In the genomic region with DNA sequence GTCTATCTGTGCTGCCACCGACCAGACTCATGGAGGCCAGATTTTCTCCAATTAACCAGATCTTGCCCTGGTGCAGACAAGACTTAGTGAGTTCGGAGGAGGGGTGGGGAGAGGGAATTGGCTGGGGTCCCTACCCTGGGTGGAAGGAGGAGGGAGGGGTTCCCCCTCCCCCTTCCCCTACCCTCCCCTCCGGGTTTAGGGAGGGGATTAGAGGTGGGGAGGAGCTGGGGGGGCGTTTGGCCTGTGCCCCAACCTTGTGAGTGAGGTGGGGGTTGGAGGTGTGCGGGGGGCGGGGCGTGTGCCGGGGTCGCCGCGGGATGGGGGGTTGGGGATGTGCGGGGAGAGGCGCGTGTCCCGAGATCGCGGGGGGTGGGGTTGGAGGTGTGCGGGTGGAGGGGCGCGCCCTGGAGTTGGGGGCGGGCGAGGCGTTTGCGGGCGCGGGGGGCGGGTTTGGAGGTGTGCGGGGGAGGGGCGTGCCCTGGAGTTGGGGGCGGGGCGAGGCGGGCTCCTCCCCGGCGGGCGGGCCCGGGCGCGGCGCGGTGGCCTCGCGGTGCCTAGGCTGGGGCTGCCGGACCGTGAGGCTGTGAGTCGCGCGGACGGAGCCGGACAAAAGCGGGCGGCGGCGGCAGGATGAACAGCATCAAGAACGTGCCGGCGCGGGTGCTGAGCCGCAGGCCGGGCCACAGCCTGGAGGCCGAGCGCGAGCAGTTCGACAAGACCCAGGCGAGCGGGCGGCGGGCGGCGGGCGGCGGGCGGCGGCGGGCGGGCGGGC, we compare ENCODE assay signal across 8 cellular contexts. TPM values are rescaled to one million over a fixed set of nuclear protein-coding genes. Genes with fewer than 3 reads are reported as not detected.
DNase-seq lines count a peak whose midpoint lies in the region; ATAC-seq and TF ChIP-seq lines count a peak whose summit lies in the region.

A gene with protein sequence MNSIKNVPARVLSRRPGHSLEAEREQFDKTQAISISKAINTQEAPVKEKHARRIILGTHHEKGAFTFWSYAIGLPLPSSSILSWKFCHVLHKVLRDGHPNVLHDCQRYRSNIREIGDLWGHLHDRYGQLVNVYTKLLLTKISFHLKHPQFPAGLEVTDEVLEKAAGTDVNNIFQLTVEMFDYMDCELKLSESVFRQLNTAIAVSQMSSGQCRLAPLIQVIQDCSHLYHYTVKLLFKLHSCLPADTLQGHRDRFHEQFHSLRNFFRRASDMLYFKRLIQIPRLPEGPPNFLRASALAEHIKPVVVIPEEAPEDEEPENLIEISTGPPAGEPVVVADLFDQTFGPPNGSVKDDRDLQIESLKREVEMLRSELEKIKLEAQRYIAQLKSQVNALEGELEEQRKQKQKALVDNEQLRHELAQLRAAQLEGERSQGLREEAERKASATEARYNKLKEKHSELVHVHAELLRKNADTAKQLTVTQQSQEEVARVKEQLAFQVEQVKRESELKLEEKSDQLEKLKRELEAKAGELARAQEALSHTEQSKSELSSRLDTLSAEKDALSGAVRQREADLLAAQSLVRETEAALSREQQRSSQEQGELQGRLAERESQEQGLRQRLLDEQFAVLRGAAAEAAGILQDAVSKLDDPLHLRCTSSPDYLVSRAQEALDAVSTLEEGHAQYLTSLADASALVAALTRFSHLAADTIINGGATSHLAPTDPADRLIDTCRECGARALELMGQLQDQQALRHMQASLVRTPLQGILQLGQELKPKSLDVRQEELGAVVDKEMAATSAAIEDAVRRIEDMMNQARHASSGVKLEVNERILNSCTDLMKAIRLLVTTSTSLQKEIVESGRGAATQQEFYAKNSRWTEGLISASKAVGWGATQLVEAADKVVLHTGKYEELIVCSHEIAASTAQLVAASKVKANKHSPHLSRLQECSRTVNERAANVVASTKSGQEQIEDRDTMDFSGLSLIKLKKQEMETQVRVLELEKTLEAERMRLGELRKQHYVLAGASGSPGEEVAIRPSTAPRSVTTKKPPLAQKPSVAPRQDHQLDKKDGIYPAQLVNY (plus strand): TSS at position 537 of the 772 bp plus-strand sequence. CDS start 94 bp downstream, at position 631.

- TF ChIP-seq CTCF in RWPE1 (conservative IDR thresholded peaks at IDR 0.05; ENCODE audit: low read depth) (no peak), cardiac muscle cell (IDR thresholded peaks at IDR 0.05; ENCODE audit: low read depth, low read length) (no peak)

- WGBS in urinary bladder, result 1% methylated on average over 66 of the region's 76 CpGs

- peak within 1 kb of the TSS; percentile 70 for H3K4me3 ChIP-seq in cardiac muscle cell
- peak within 1 kb of the TSS; percentile 81 for H3K4me3 ChIP-seq in urinary bladder (ENCODE audit: low read depth, low read length)

- H3K27me3 ChIP-seq in cardiac muscle cell, result peaks cover 26% of the 10 kb centered on the region

- H3K4me1 ChIP-seq in cardiac muscle cell (ENCODE audit: low read depth), result no peaks in the 10 kb centered on the region
- no peaks in the 10 kb centered on the region for H3K4me1 ChIP-seq in urinary bladder (ENCODE audit: insufficient read depth)

- DNase-seq in Ammon's horn (ENCODE audit: low spot score), result peak; percentile 63
- DNase-seq in RWPE1 (ENCODE audit: low spot score), result no peak
- peak; percentile 65 to 71 for DNase-seq in activated naive CD4-positive, alpha-beta T cell treated with anti-CD3 and anti-CD28 coated beads, Interleukin-2, amount 50 U/mL, for 72 hours (ENCODE audit: low spot score in 2 of 2)
- peak in 1 of 2 donors; percentile 68 for DNase-seq in cardiac muscle cell (ENCODE audit: low read depth in 1 of 2, low spot score in 1 of 2)
- peak; percentile 84 for DNase-seq in posterior vena cava (ENCODE audit: low spot score)
- no peak for DNase-seq in NCI-H2029 (lab: John Stamatoyannopoulos, UW)

- intact Hi-C loops in posterior vena cava (cut with DNase I), result no loop called here

- H3K9me3 ChIP-seq in cardiac muscle cell (ENCODE audit: low read depth), result no peaks in the 10 kb centered on the region

- CTCF ChIA-PET in RWPE1 (lab: Yijun Ruan, JAX), result interaction anchor here (0.5 to 1.6 kb wide), 7 partner anchors 25 to 528 kb away, joined by 3 to 5 read pairs (median 4); no protein-coding TSS in a partner anchor

- peak; percentile 29 for ATAC-seq in GM21619 (IDR thresholded peaks at IDR 0.05; ENCODE audit: unreplicated experiment)
- peak; percentile 73 to 74 for ATAC-seq in activated naive CD4-positive, alpha-beta T cell treated with anti-CD3 and anti-CD28 coated beads, Interleukin-2, amount 50 U/mL, for 72 hours

- H3K36me3 ChIP-seq in cardiac muscle cell, result no peaks in the 10 kb centered on the region
- H3K36me3 ChIP-seq in urinary bladder (ENCODE audit: insufficient read depth), result no peaks in the 10 kb centered on the region

- POLR2A ChIA-PET in RWPE1 (lab: Yijun Ruan, JAX; ENCODE audit: low non-redundant PET), result interaction anchor here (0.8 kb wide), 1 partner anchor 131 kb away, joined by 3 read pairs; a partner anchor contains a TSS

- H3K27ac Mint-ChIP-seq in activated naive CD4-positive, alpha-beta T cell treated with anti-CD3 and anti-CD28 coated beads, Interleukin-2, amount 50 U/mL, for 72 hours, result peak within 1 kb of the TSS; percentile 88 to 95

- H3K36me3 Mint-ChIP-seq in activated naive CD4-positive, alpha-beta T cell treated with anti-CD3 and anti-CD28 coated beads, Interleukin-2, amount 50 U/mL, for 72 hours, result peaks cover 9 to 15% of the 10 kb centered on the region in 2 donors

- no peaks in the 10 kb centered on the region for H3K9me3 Mint-ChIP-seq in activated naive CD4-positive, alpha-beta T cell treated with anti-CD3 and anti-CD28 coated beads, Interleukin-2, amount 50 U/mL, for 72 hours

- H3K27ac ChIP-seq in RWPE1 (peak within 1 kb of the TSS; percentile 95), cardiac muscle cell (peak within 1 kb of the TSS; percentile 15), urinary bladder (ENCODE audit: low read depth) (peak within 1 kb of the TSS; percentile 86)

RNA-seq across cellular contexts. Expression of the gene that starts here (rescaled TPM):
- 10 to 100 TPM; 16.7 to 48.9 TPM for total RNA-seq in activated naive CD4-positive, alpha-beta T cell treated with anti-CD3 and anti-CD28 coated beads, Interleukin-2, amount 50 U/mL, for 72 hours
- total RNA-seq in cardiac muscle cell (36.1 and 38.4 TPM in 2 replicates), posterior vena cava (10 to 100 TPM; 12.8 to 19.3 TPM), urinary bladder (17.2 TPM)
- polyA plus RNA-seq in cardiac muscle cell (16.3 and 18.3 TPM in 2 replicates), urinary bladder (16.5 TPM)

Comparison
In these comparisons a context has a peak if more than half of its experiments do, and no peak if none do; other contexts are left out.
1. DNase-seq: peak in Ammon's horn (single experiment), activated naive CD4-positive, alpha-beta T cell treated with anti-CD3 and anti-CD28 coated beads, Interleukin-2, amount 50 U/mL, for 72 hours (2 of 2) and posterior vena cava (single experiment); none in RWPE1 (single experiment) and NCI-H2029 (single experiment).
2. H3K27ac ChIP-seq: peak in every context shown above with its lines; median percentile 95 in RWPE1; 86 in urinary bladder; 15 in cardiac muscle cell.